In genomic region chr4:7242766-7243165, GRCh38 we compare ENCODE assay signal across 19 cellular contexts. TPM values are rescaled to one million over a fixed set of nuclear protein-coding genes. Genes with fewer than 3 reads are reported as not detected.
A peak's percentile ranks its signal among the peaks of the same experiment; 100 is the strongest.
DNase-seq lines count a peak whose midpoint lies in the region; ATAC-seq, FAIRE-seq and TF ChIP-seq lines count a peak whose summit lies in the region.
"Had no signal": no experiment of that assay in that cellular context is flagged by ENCODE, and none has a peak within 500 bp of the region (broad histone marks: within the 10 kb centered on the region; RNA-seq: fewer than 3 reads in every experiment).

No MANE protein-coding gene starts in this region.

- no peak for DNase-seq in astrocyte (ENCODE audit: low read depth)
- DNase-seq in neural progenitor cell (ENCODE audit: low spot score), result no peak
- DNase-seq in activated naive CD8-positive, alpha-beta T cell treated with anti-CD3 and anti-CD28 coated beads, Interleukin-2, amount 50 U/mL, for 24 hours, result no peak
- DNase-seq in KBM-7, result no peak
- no peak for DNase-seq in NCI-H1092 (lab: John Stamatoyannopoulos, UW)
- DNase-seq: Calu3; CD8-positive, alpha-beta T cell; DMS 273 treated with DMSO at 0.1 percent for 48 hours; DMS53; DND-41; EL; H9 had no signal

- H3K4me3 ChIP-seq in astrocyte (ENCODE audit: insufficient read depth, low read depth, low read length) (no peak overlapping the region), neural progenitor cell (no peak overlapping the region)
- H3K4me3 ChIP-seq: BLaER1 treated with 17β-estradiol and CSF1 and Interleukin-3, amounts not matched to agents 10 nM and 100 nM; GM12878 had no signal

- H3K4me2 ChIP-seq in astrocyte (ENCODE audit: low read length), result no peak overlapping the region
- H3K4me2 ChIP-seq in neural progenitor cell, result no peak overlapping the region
- H3K4me2 ChIP-seq: BLaER1 treated with 17β-estradiol and CSF1 and Interleukin-3, amounts not matched to agents 10 nM and 100 nM had no signal

- H2AFZ ChIP-seq in astrocyte (ENCODE audit: low read depth, low read length) (no peak overlapping the region), neural progenitor cell (replicated peaks) (no peak overlapping the region)

- no peaks in the 10 kb centered on the region for H3F3A ChIP-seq in neural progenitor cell (ENCODE audit: low read depth)

- H3K9me3 ChIP-seq in astrocyte (ENCODE audit: insufficient read depth, low read depth, low read length) (peaks cover 4% of the 10 kb centered on the region), neural progenitor cell (ENCODE audit: low read depth) (no peaks in the 10 kb centered on the region)

- H3K27me3 Mint-ChIP-seq in astrocyte (ENCODE audit: low read depth, unreplicated experiment), result peaks cover 27% of the 10 kb centered on the region
- H3K27me3 Mint-ChIP-seq in neural progenitor cell (ENCODE audit: insufficient read depth, low read depth), result peaks cover 3% of the 10 kb centered on the region
- peaks cover 7% of the 10 kb centered on the region for H3K27me3 Mint-ChIP-seq in activated naive CD8-positive, alpha-beta T cell treated with anti-CD3 and anti-CD28 coated beads, Interleukin-2, amount 50 U/mL, for 24 hours
- H3K27me3 Mint-ChIP-seq: B cell had no signal

- peaks cover 3% of the 10 kb centered on the region for H3K9me3 Mint-ChIP-seq in astrocyte (ENCODE audit: unreplicated experiment)
- H3K9me3 Mint-ChIP-seq in neural progenitor cell, result peaks cover 3% of the 10 kb centered on the region
- H3K9me3 Mint-ChIP-seq in activated naive CD8-positive, alpha-beta T cell treated with anti-CD3 and anti-CD28 coated beads, Interleukin-2, amount 50 U/mL, for 24 hours, result no peaks in the 10 kb centered on the region

- H3K36me3 ChIP-seq in astrocyte (ENCODE audit: insufficient read depth, low read length), result no peaks in the 10 kb centered on the region
- no peaks in the 10 kb centered on the region for H3K36me3 ChIP-seq in neural progenitor cell
- H3K36me3 ChIP-seq: BLaER1 treated with 17β-estradiol and CSF1 and Interleukin-3, amounts not matched to agents 10 nM and 100 nM had no signal

- peaks cover 3% of the 10 kb centered on the region for H3K4me1 Mint-ChIP-seq in astrocyte (ENCODE audit: low read depth, unreplicated experiment)
- peaks cover 18% of the 10 kb centered on the region for H3K4me1 Mint-ChIP-seq in neural progenitor cell
- no peaks in the 10 kb centered on the region for H3K4me1 Mint-ChIP-seq in activated naive CD8-positive, alpha-beta T cell treated with anti-CD3 and anti-CD28 coated beads, Interleukin-2, amount 50 U/mL, for 24 hours
- H3K4me1 Mint-ChIP-seq: B cell, H9 had no signal

- H4K20me1 ChIP-seq in astrocyte (ENCODE audit: insufficient read depth, low read length), result peaks cover 67% of the 10 kb centered on the region
- H4K20me1 ChIP-seq in neural progenitor cell (ENCODE audit: low read depth), result peaks cover 6% of the 10 kb centered on the region

- H3K9ac ChIP-seq in astrocyte (ENCODE audit: low read length) (no peak overlapping the region), neural progenitor cell (no peak overlapping the region)
- H3K9ac ChIP-seq: BLaER1 treated with 17β-estradiol and CSF1 and Interleukin-3, amounts not matched to agents 10 nM and 100 nM had no signal

- no peak for ATAC-seq in activated naive CD8-positive, alpha-beta T cell treated with anti-CD3 and anti-CD28 coated beads, Interleukin-2, amount 50 U/mL, for 24 hours
- ATAC-seq: CD8-positive, alpha-beta T cell; GM12878 had no signal

- TF ChIP-seq CTCF in astrocyte (IDR thresholded peaks at IDR 0.05; ENCODE audit: insufficient read depth, low read depth, low read length), result no peak
- TF ChIP-seq CTCF in neural progenitor cell (IDR thresholded peaks at IDR 0.05), result no peak

- FAIRE-seq in astrocyte (lab: Jason Lieb, UNC), result no peak
- FAIRE-seq: GM12878, H1 had no signal

- H3K36me3 Mint-ChIP-seq in astrocyte (ENCODE audit: low read depth, unreplicated experiment) (peaks cover 7% of the 10 kb centered on the region), neural progenitor cell (no peaks in the 10 kb centered on the region)
- no peaks in the 10 kb centered on the region for H3K36me3 Mint-ChIP-seq in activated naive CD8-positive, alpha-beta T cell treated with anti-CD3 and anti-CD28 coated beads, Interleukin-2, amount 50 U/mL, for 24 hours (ENCODE audit: low read depth)
- H3K36me3 Mint-ChIP-seq: CD8-positive, alpha-beta T cell had no signal

- H3K27ac ChIP-seq in astrocyte (ENCODE audit: low read depth, low read length) (no peak overlapping the region), cingulate gyrus (ENCODE audit: low read depth, low read length) (peak overlapping the region; percentile 65), neural progenitor cell (no peak overlapping the region)
- H3K27ac ChIP-seq: BLaER1 treated with 17β-estradiol and CSF1 and Interleukin-3, amounts not matched to agents 10 nM and 100 nM had no signal

- in situ Hi-C loops in KBM-7 (cut with MboI; ENCODE audit: low pct_unique_long_range_greater_than_20kb, low sequenced_read_pairs), result no loop called here

- peaks cover 25% of the 10 kb centered on the region for H3K79me2 ChIP-seq in astrocyte (ENCODE audit: insufficient read depth, low read length)
- H3K79me2 ChIP-seq in neural progenitor cell (ENCODE audit: low read depth), result no peaks in the 10 kb centered on the region

- H3K4me3 Mint-ChIP-seq in astrocyte (ENCODE audit: unreplicated experiment), result no peak overlapping the region
- H3K4me3 Mint-ChIP-seq in neural progenitor cell, result peak overlapping the region; percentile 8
- H3K4me3 Mint-ChIP-seq in activated naive CD8-positive, alpha-beta T cell treated with anti-CD3 and anti-CD28 coated beads, Interleukin-2, amount 50 U/mL, for 24 hours, result no peak overlapping the region
- H3K4me3 Mint-ChIP-seq: B cell; CD8-positive, alpha-beta T cell; H9 had no signal

- H3K27me3 ChIP-seq in astrocyte (ENCODE audit: insufficient read depth, low read length), result no peaks in the 10 kb centered on the region
- no peaks in the 10 kb centered on the region for H3K27me3 ChIP-seq in neural progenitor cell

- H3K27ac Mint-ChIP-seq in astrocyte (ENCODE audit: unreplicated experiment) (peak overlapping the region; percentile 18), neural progenitor cell (peak overlapping the region; percentile 43)
- no peak overlapping the region for H3K27ac Mint-ChIP-seq in activated naive CD8-positive, alpha-beta T cell treated with anti-CD3 and anti-CD28 coated beads, Interleukin-2, amount 50 U/mL, for 24 hours
- H3K27ac Mint-ChIP-seq: B cell; CD8-positive, alpha-beta T cell had no signal

- no peaks in the 10 kb centered on the region for H3K4me1 ChIP-seq in astrocyte (ENCODE audit: insufficient read depth, low read length)
- peaks cover 10% of the 10 kb centered on the region for H3K4me1 ChIP-seq in neural progenitor cell

RNA-seq across cellular contexts. Expression of gene SORCS2, which starts 50.4 kb away (rescaled TPM):
- total RNA-seq in astrocyte, result 13.8 and 25.7 TPM in 2 replicates
- total RNA-seq in neural progenitor cell (ENCODE audit: low replicate concordance), result 5.2 and 12.9 TPM in 2 replicates
- total RNA-seq: B cell; Calu3; CD8-positive, alpha-beta T cell; G401; HT-29 had no signal
